ENCODE assay signal across 32 cellular contexts in the genomic region with DNA sequence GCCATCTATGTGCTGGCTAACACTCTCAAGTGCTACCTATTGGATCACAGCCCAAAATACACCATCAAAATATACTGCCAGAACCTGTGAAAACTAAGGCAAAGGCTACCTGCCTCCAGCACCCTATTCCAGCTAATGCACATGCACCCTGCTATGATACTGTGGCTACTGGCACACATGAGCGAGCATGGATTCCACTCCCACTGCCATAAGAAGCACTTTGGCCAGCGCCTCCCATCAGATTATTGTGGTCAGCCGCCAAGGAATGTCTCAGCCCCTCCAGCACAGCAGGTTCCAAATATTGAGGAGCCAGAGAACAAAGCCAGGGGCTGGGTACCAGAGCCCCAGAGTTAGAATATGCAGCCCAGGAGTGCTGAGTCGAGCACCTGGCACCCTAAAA. TPM values are rescaled to one million over a fixed set of nuclear protein-coding genes. Genes with fewer than 3 reads are reported as not detected.
"Had no signal": no experiment of that assay in that cellular context is flagged by ENCODE, and none has a peak within 500 bp of the region (broad histone marks: within the 10 kb centered on the region; RNA-seq: fewer than 3 reads in every experiment).

No MANE protein-coding gene starts in this region.

- DNase-seq: activated CD4-positive, alpha-beta memory T cell treated with anti-CD3 and anti-CD28 coated beads for 36 hours; activated CD4-positive, alpha-beta T cell treated with anti-CD3 and anti-CD28 coated beads, Interleukin-2, amount 10 ng/mL, durations not matched to agents 24 days and 14 days; activated CD4-positive, CD25-positive, alpha-beta regulatory T cell treated with anti-CD3 and anti-CD28 coated beads, Interleukin-2, amount 50 U/mL, for 72 hours; activated CD8-positive, alpha-beta memory T cell treated with anti-CD3 and anti-CD28 coated beads, Interleukin-2, amount 50 U/mL, for 4 hours; activated gamma-delta T cell; activated naive CD4-positive, alpha-beta T cell treated with anti-CD3 and anti-CD28 coated beads, Interleukin-2, amount 10 ng/mL, durations not matched to agents 7 days and 5 days; activated naive CD8-positive, alpha-beta T cell treated with anti-CD3 and anti-CD28 coated beads, Interleukin-2, amount 10 ng/mL, durations not matched to agents 7 days and 5 days; activated T-cell treated with anti-CD3 and anti-CD28 coated beads, Interleukin-2, amount 50 U/mL, for 1 hour; central memory CD4-positive, alpha-beta T cell; foreskin fibroblast; heart left ventricle; hypothalamus; left ventricle myocardium superior; nucleus accumbens; pancreas; stimulated activated CD4-positive, alpha-beta T cell treated with anti-CD3 and anti-CD28 coated beads, Interleukin-15, amount 100 ng/mL, for 24 hours; stimulated activated CD4-positive, alpha-beta T cell treated with anti-CD3 and anti-CD28 coated beads, Interleukin-2, amount 100 ng/mL, for 24 hours; stimulated activated naive B cell treated with anti-CD40 and anti-IgM and Interleukin-4, amounts not matched to agents 10 μg/mL and 1 μg/mL and 100 μg/mL, for 72 hours; stomach; T-helper 9 cell; tibial artery; upper lobe of right lung had no signal

- H3K36me3 ChIP-seq: ascending aorta, breast epithelium, heart left ventricle, pancreas, prostate gland, stomach, suprapubic skin, tibial artery, upper lobe of right lung had no signal

- ATAC-seq: esophagus mucosa; heart left ventricle; left ventricle myocardium superior; naive thymus-derived CD8-positive, alpha-beta T cell; pancreas; stimulated activated naive B cell treated with anti-CD40 and anti-IgM and Interleukin-4, amounts not matched to agents 10 μg/mL and 1 μg/mL and 100 μg/mL, for 72 hours; upper lobe of right lung had no signal

- H3K9me3 ChIP-seq: ascending aorta, breast epithelium, heart left ventricle, pancreas, prostate gland, stomach, suprapubic skin, tibial artery, upper lobe of right lung had no signal

- H3K4me3 ChIP-seq: ascending aorta, breast epithelium, heart left ventricle, pancreas, prostate gland, stomach, suprapubic skin, tibial artery, upper lobe of right lung had no signal

- H3K27me3 ChIP-seq: ascending aorta, breast epithelium, pancreas, suprapubic skin, tibial artery, upper lobe of right lung had no signal

- H3K4me1 ChIP-seq: ascending aorta, breast epithelium, heart left ventricle, pancreas, prostate gland, stomach, suprapubic skin, tibial artery, upper lobe of right lung had no signal

- H3K27ac ChIP-seq: ascending aorta, breast epithelium, heart left ventricle, pancreas, prostate gland, stomach, suprapubic skin, tibial artery, upper lobe of right lung had no signal

RNA-seq across cellular contexts. Expression of gene TMPRSS11F, which starts 32.5 kb away (rescaled TPM):
- total RNA-seq: activated CD4-positive, alpha-beta memory T cell treated with anti-CD3 and anti-CD28 coated beads for 36 hours; activated CD4-positive, alpha-beta T cell treated with anti-CD3 and anti-CD28 coated beads, Interleukin-2, amount 10 ng/mL, durations not matched to agents 24 days and 14 days; activated CD8-positive, alpha-beta memory T cell treated with anti-CD3 and anti-CD28 coated beads for 36 hours; activated naive CD8-positive, alpha-beta T cell treated with anti-CD3 and anti-CD28 coated beads, Interleukin-2, amount 10 ng/mL, durations not matched to agents 7 days and 5 days; activated T-helper 1 cell treated with anti-CD3 and anti-CD28 coated beads, Interleukin-12 subunit alpha, Interleukin-12 subunit beta, Interleukin-2, Interleukin-4 antibody, amounts not matched to agents 30 ng/mL and 10 ng/mL and 1 ng/mL, durations not matched to agents 14 hours and 24 hours and 36 hours; ascending aorta; breast epithelium; left ventricle myocardium superior; lung microvascular endothelial cell; naive thymus-derived CD8-positive, alpha-beta T cell; neural crest cell; pancreas; stomach; upper lobe of right lung had no signal
- polyA plus RNA-seq: heart left ventricle; naive thymus-derived CD8-positive, alpha-beta T cell; pancreas had no signal
